Comparison of ENCODE assay signal across 8 cellular contexts in the genomic region with DNA sequence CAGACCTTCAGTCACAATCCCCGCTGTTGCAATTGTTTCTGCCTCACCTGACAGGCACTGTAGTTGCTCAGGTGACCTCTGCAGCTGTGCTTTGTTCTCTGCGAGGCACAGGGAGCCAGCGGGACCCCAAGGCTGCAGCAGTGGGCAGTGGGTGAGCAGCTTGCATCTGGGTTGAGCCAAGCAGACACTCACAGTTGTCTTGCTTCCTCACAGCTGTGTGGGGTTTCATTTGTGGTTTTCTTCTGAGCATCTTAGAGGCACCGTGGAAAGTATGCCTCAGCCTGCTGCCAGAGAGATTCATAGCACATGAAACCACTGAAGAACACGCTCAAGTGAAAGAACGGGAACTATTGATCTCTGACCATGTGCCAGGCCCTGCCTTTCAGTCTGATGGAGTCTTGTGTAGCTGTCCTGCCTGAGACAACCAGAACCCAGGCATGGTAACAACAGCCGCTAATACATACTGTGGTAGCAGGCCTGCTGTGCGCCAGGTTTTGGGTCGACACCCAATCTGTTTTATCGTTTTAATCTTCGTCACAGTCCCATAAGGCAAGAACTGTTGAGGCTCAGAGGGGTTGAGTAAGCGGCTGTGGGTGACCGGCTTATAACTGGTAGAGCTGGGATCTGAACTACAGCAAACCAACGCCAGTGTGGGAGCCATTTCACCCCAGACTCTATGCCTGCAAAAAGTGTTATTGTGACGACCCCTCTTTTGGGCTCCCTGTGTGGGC. TPM values are rescaled to one million over a fixed set of nuclear protein-coding genes. Genes with fewer than 3 reads are reported as not detected.
A peak's percentile ranks its signal among the peaks of the same experiment; 100 is the strongest.
DNase-seq lines count a peak whose midpoint lies in the region; ATAC-seq and TF ChIP-seq lines count a peak whose summit lies in the region.

No MANE protein-coding gene starts in this region.

- peak overlapping the region; percentile 64 for H3K27ac ChIP-seq in CD8-positive, alpha-beta T cell (ENCODE audit: low read depth, low read length)

- ATAC-seq in CD8-positive, alpha-beta T cell, result peak; percentile 72
- ATAC-seq in GM21723 (IDR thresholded peaks at IDR 0.05; ENCODE audit: unreplicated experiment), result peak; percentile 98
- ATAC-seq in activated T-helper 17 cell treated with anti-CD3 and anti-CD28 coated beads, Interleukin-2, amount 50 U/mL, for 72 hours (replicated peaks), result peak; percentile 92
- peak; percentile 22 for ATAC-seq in left ventricle myocardium superior

- no peaks in the 10 kb centered on the region for H3K27me3 Mint-ChIP-seq in CD8-positive, alpha-beta T cell (ENCODE audit: low read depth)
- no peaks in the 10 kb centered on the region for H3K27me3 Mint-ChIP-seq in activated T-helper 17 cell treated with anti-CD3 and anti-CD28 coated beads, Interleukin-2, amount 50 U/mL, for 72 hours

- H3K4me1 ChIP-seq in CD8-positive, alpha-beta T cell (ENCODE audit: insufficient read depth, low read length), result peaks cover 51% of the 10 kb centered on the region

- TF ChIP-seq POLR2A in NB4 (IDR thresholded peaks at IDR 0.05; ENCODE audit: extremely low read depth, insufficient read length), result no peak

- TF ChIP-seq CTCF in CD8-positive, alpha-beta T cell (IDR thresholded peaks at IDR 0.05), result no peak
- TF ChIP-seq CTCF in NB4 (IDR thresholded peaks at IDR 0.05; ENCODE audit: low read depth, low read length), result no peak

- intact Hi-C loops in CD8-positive, alpha-beta T cell (cut with DNase I, micrococcal nuclease), result loop anchor here (1.0 kb wide), 2 partner anchors 58 to 79 kb away; a partner anchor contains a TSS
- intact Hi-C loops in left ventricle myocardium superior (cut with micrococcal nuclease), result no loop called here

- no peaks in the 10 kb centered on the region for H3K36me3 ChIP-seq in CD8-positive, alpha-beta T cell (ENCODE audit: insufficient read depth, low read length)

- peak overlapping the region; percentile 42 for H3K4me3 ChIP-seq in CD8-positive, alpha-beta T cell (ENCODE audit: low read depth, low read length)
- H3K4me3 ChIP-seq in NB4 (ENCODE audit: low read depth, low read length), result peak overlapping the region; percentile 63

- H3K9me3 ChIP-seq in CD8-positive, alpha-beta T cell (ENCODE audit: low read length), result no peaks in the 10 kb centered on the region

- peak; percentile 19 to 74 (median 58) for DNase-seq in CD8-positive, alpha-beta T cell
- DNase-seq in NB4 (ENCODE audit: low read depth), result peak; percentile 92
- no peak for DNase-seq in left ventricle myocardium superior
- peak; percentile 86 for DNase-seq in stimulated activated CD4-positive, alpha-beta T cell treated with anti-CD3 and anti-CD28 coated beads, Interleukin-15, amount 100 ng/mL, for 24 hours
- no peak for DNase-seq in RKO (ENCODE audit: low spot score)
- DNase-seq in COLO668 (lab: John Stamatoyannopoulos, UW; ENCODE audit: unreplicated experiment), result no peak

- POLR2A ChIA-PET in CD8-positive, alpha-beta T cell (lab: Charles Lee), result interaction anchor here (0.9 to 3.1 kb wide), 13 partner anchors 9 to 309 kb away, joined by 3 to 33 read pairs (median 4); a partner anchor contains a TSS

- H3K27me3 ChIP-seq in CD8-positive, alpha-beta T cell (ENCODE audit: insufficient read depth, low read length), result no peaks in the 10 kb centered on the region

- no peaks in the 10 kb centered on the region for H3K9me3 Mint-ChIP-seq in CD8-positive, alpha-beta T cell
- no peaks in the 10 kb centered on the region for H3K9me3 Mint-ChIP-seq in activated T-helper 17 cell treated with anti-CD3 and anti-CD28 coated beads, Interleukin-2, amount 50 U/mL, for 72 hours

- H3K27ac Mint-ChIP-seq in CD8-positive, alpha-beta T cell, result peak overlapping the region; percentile 98
- peak overlapping the region; percentile 93 for H3K27ac Mint-ChIP-seq in activated T-helper 17 cell treated with anti-CD3 and anti-CD28 coated beads, Interleukin-2, amount 50 U/mL, for 72 hours

- CTCF ChIA-PET in CD8-positive, alpha-beta T cell (lab: Charles Lee), result interaction anchor here (1.2 to 2.4 kb wide), 5 partner anchors 49 to 117 kb away, joined by 3 to 23 read pairs (median 6); a partner anchor contains a TSS

- H3K36me3 Mint-ChIP-seq in CD8-positive, alpha-beta T cell, result no peaks in the 10 kb centered on the region
- no peaks in the 10 kb centered on the region for H3K36me3 Mint-ChIP-seq in activated T-helper 17 cell treated with anti-CD3 and anti-CD28 coated beads, Interleukin-2, amount 50 U/mL, for 72 hours (ENCODE audit: low read depth)

- H3K4me3 Mint-ChIP-seq in CD8-positive, alpha-beta T cell, result peak overlapping the region; percentile 91
- H3K4me3 Mint-ChIP-seq in activated T-helper 17 cell treated with anti-CD3 and anti-CD28 coated beads, Interleukin-2, amount 50 U/mL, for 72 hours, result peak overlapping the region; percentile 92

- H3K4me1 Mint-ChIP-seq in CD8-positive, alpha-beta T cell (ENCODE audit: low read depth), result peaks cover 58% of the 10 kb centered on the region
- H3K4me1 Mint-ChIP-seq in activated T-helper 17 cell treated with anti-CD3 and anti-CD28 coated beads, Interleukin-2, amount 50 U/mL, for 72 hours, result peaks cover 33% of the 10 kb centered on the region

RNA-seq across cellular contexts. Expression of a gene that starts 33.4 kb away (rescaled TPM):
- total RNA-seq in CD8-positive, alpha-beta T cell, result under 1 TPM in 1 of 2 experiments, not detected in 1; 0.16 TPM
- total RNA-seq in activated T-helper 17 cell treated with anti-CD3 and anti-CD28 coated beads, Interleukin-2, amount 50 U/mL, for 72 hours, result under 1 TPM in 1 of 2 donors, not detected in 1; 0.09 TPM
- total RNA-seq in left ventricle myocardium superior, result not detected

RNA-seq across cellular contexts. Expression of a gene that starts 58.5 kb away (rescaled TPM):
- total RNA-seq in CD8-positive, alpha-beta T cell, result 10 to 100 TPM; 82.8 to 83.9 TPM
- total RNA-seq in activated T-helper 17 cell treated with anti-CD3 and anti-CD28 coated beads, Interleukin-2, amount 50 U/mL, for 72 hours, result 10 to 100 TPM; 55.5 to 80.2 TPM
- total RNA-seq in left ventricle myocardium superior, result 85.0 TPM

Comparison
In these comparisons a context has a peak if more than half of its experiments do, and no peak if none do; other contexts are left out.
1. ATAC-seq: peak in every context shown above with its lines; median percentile 98 in GM21723; 92 in activated T-helper 17 cell treated with anti-CD3 and anti-CD28 coated beads, Interleukin-2, amount 50 U/mL, for 72 hours; 72 in CD8-positive, alpha-beta T cell; 22 in left ventricle myocardium superior.
2. DNase-seq: peak in CD8-positive, alpha-beta T cell (7 of 7), NB4 (single experiment) and stimulated activated CD4-positive, alpha-beta T cell treated with anti-CD3 and anti-CD28 coated beads, Interleukin-15, amount 100 ng/mL, for 24 hours (single experiment); none in left ventricle myocardium superior (single experiment), RKO (single experiment) and COLO668 (single experiment).